Comparison of ENCODE assay signal across 23 cellular contexts in genomic region chr22:48451891-48452290, GRCh38.
"Had no signal": no experiment of that assay in that cellular context is flagged by ENCODE, and none has a peak within 500 bp of the region (broad histone marks: within the 10 kb centered on the region; RNA-seq: fewer than 3 reads in every experiment).

No MANE protein-coding gene starts in this region.

- DNase-seq: heart right ventricle; islet precursor cell; left ventricle myocardium inferior; midbrain; mucosa of descending colon; naive thymus-derived CD4-positive, alpha-beta T cell; nucleus accumbens; stimulated activated CD4-positive, alpha-beta T cell treated with anti-CD3 and anti-CD28 coated beads, Interleukin-4, amount 100 ng/mL, for 24 hours; stimulated activated naive CD4-positive, alpha-beta T cell treated with Interleukin-2 at 50 U/mL for 16 hours; stimulated activated naive CD8-positive, alpha-beta T cell treated with anti-CD3 and anti-CD28 coated beads, Interleukin-15, amount 100 ng/mL, for 72 hours; substantia nigra had no signal

- H3K36me3 Mint-ChIP-seq: memory B cell; naive thymus-derived CD4-positive, alpha-beta T cell; natural killer cell treated with Interleukin-12 subunit alpha and Interleukin-12 subunit beta and Interleukin-15 and Interleukin-18, amount 100 ng/mL, for 72 hours; stimulated activated memory B cell treated with anti-CD40 and anti-IgM and Interleukin-4, amounts not matched to agents 10 μg/mL and 1 μg/mL and 100 μg/mL, for 72 hours; type B pancreatic cell had no signal

- H3K4me1 Mint-ChIP-seq: memory B cell; naive thymus-derived CD4-positive, alpha-beta T cell; stimulated activated memory B cell treated with anti-CD40 and anti-IgM and Interleukin-4, amounts not matched to agents 10 μg/mL and 1 μg/mL and 100 μg/mL, for 72 hours; stimulated activated naive CD8-positive, alpha-beta T cell treated with anti-CD3 and anti-CD28 coated beads, Interleukin-15, amount 100 ng/mL, for 72 hours had no signal

- H3K36me3 ChIP-seq: heart right ventricle, left ventricle myocardium inferior, right atrium auricular region, right lobe of liver, tibial nerve, vagina had no signal

- H3K4me1 ChIP-seq: heart right ventricle, parathyroid adenoma, right atrium auricular region, right lobe of liver, tibial nerve, vagina had no signal

- H3K4me3 Mint-ChIP-seq: memory B cell; naive thymus-derived CD4-positive, alpha-beta T cell; natural killer cell treated with Interleukin-12 subunit alpha and Interleukin-12 subunit beta and Interleukin-15 and Interleukin-18, amount 100 ng/mL, for 72 hours; stimulated activated memory B cell treated with anti-CD40 and anti-IgM and Interleukin-4, amounts not matched to agents 10 μg/mL and 1 μg/mL and 100 μg/mL, for 72 hours; stimulated activated naive CD8-positive, alpha-beta T cell treated with anti-CD3 and anti-CD28 coated beads, Interleukin-15, amount 100 ng/mL, for 72 hours; type B pancreatic cell had no signal

- H3K27ac ChIP-seq: heart right ventricle, hepatocyte, left ventricle myocardium inferior, parathyroid adenoma, right atrium auricular region, right lobe of liver, tibial nerve, vagina had no signal

- ATAC-seq: heart right ventricle; mucosa of descending colon; naive thymus-derived CD4-positive, alpha-beta T cell; right lobe of liver; stimulated activated memory B cell treated with anti-CD40 and anti-IgM and Interleukin-4, amounts not matched to agents 10 μg/mL and 1 μg/mL and 100 μg/mL, for 72 hours; stimulated activated naive CD8-positive, alpha-beta T cell treated with anti-CD3 and anti-CD28 coated beads, Interleukin-15, amount 100 ng/mL, for 72 hours had no signal

- H2AFZ ChIP-seq: hepatocyte, parathyroid adenoma had no signal

- H3K9ac ChIP-seq: parathyroid adenoma had no signal

- H3K27ac Mint-ChIP-seq: memory B cell; naive thymus-derived CD4-positive, alpha-beta T cell; natural killer cell treated with Interleukin-12 subunit alpha and Interleukin-12 subunit beta and Interleukin-15 and Interleukin-18, amount 100 ng/mL, for 72 hours; progenitor cell of endocrine pancreas; stimulated activated memory B cell treated with anti-CD40 and anti-IgM and Interleukin-4, amounts not matched to agents 10 μg/mL and 1 μg/mL and 100 μg/mL, for 72 hours; stimulated activated naive CD8-positive, alpha-beta T cell treated with anti-CD3 and anti-CD28 coated beads, Interleukin-15, amount 100 ng/mL, for 72 hours; type B pancreatic cell had no signal

- H3K9me3 ChIP-seq: heart right ventricle, left ventricle myocardium inferior, mucosa of descending colon, right atrium auricular region, right lobe of liver, tibial nerve, vagina had no signal

- H3K4me3 ChIP-seq: heart right ventricle, hepatocyte, left ventricle myocardium inferior, mucosa of descending colon, right atrium auricular region, right lobe of liver, smooth muscle cell, tibial nerve, vagina had no signal

- H3K27me3 ChIP-seq: hepatocyte, right atrium auricular region, right lobe of liver, vagina had no signal

- H3K4me2 ChIP-seq: hepatocyte, smooth muscle cell had no signal

- H3K9me3 Mint-ChIP-seq: memory B cell; natural killer cell treated with Interleukin-12 subunit alpha and Interleukin-12 subunit beta and Interleukin-15 and Interleukin-18, amount 100 ng/mL, for 72 hours; stimulated activated memory B cell treated with anti-CD40 and anti-IgM and Interleukin-4, amounts not matched to agents 10 μg/mL and 1 μg/mL and 100 μg/mL, for 72 hours; stimulated activated naive CD8-positive, alpha-beta T cell treated with anti-CD3 and anti-CD28 coated beads, Interleukin-15, amount 100 ng/mL, for 72 hours; type B pancreatic cell had no signal
